Comparison of ENCODE assay signal across 8 cellular contexts in genomic region chr6:100880901-100881706, GRCh38. TPM values are rescaled to one million over a fixed set of nuclear protein-coding genes. Genes with fewer than 3 reads are reported as not detected.
A peak's percentile ranks its signal among the peaks of the same experiment; 100 is the strongest.
DNase-seq lines count a peak whose midpoint lies in the region; ATAC-seq, FAIRE-seq and TF ChIP-seq lines count a peak whose summit lies in the region.

TSS of gene ASCC3 (minus strand) at chr6:100881329. CDS start at chr6:100867997, 13,332 bp downstream.

- H3K9ac ChIP-seq in BLaER1, result peak within 1 kb of the TSS; percentile 86

- H3K27ac ChIP-seq in BLaER1, result peak within 1 kb of the TSS; percentile 85
- H3K27ac ChIP-seq in left lung, result peak within 1 kb of the TSS; percentile 88 to 94

- peaks cover 6% of the 10 kb centered on the region for H3K9me3 Mint-ChIP-seq in activated CD4-positive, alpha-beta T cell treated with anti-CD3 and anti-CD28 coated beads, Interleukin-2, amount 10 ng/mL, durations not matched to agents 24 days and 14 days

- TF ChIP-seq CTCF in left lung (IDR thresholded peaks at IDR 0.05), result no peak

- DNase-seq in GM19239 (ENCODE audit: insufficient read length, low spot score) (peak; percentile 71), NCI-H510A treated with DMSO at 0.1 percent for 48 hours (lab: John Stamatoyannopoulos, UW) (peak; percentile 65), cortex of kidney (lab: John Stamatoyannopoulos, UW) (peak; percentile 45), left lung (peak; percentile 96 to 99)
- peak; percentile 98 for DNase-seq in activated CD4-positive, alpha-beta T cell treated with anti-CD3 and anti-CD28 coated beads, Interleukin-2, amount 10 ng/mL, durations not matched to agents 24 days and 14 days
- DNase-seq in stimulated activated CD4-positive, alpha-beta T cell treated with anti-CD3 and anti-CD28 coated beads, Interleukin-2, amount 100 ng/mL, for 4 hours (ENCODE audit: low read depth), result peak; percentile 87

- intact Hi-C loops in activated CD4-positive, alpha-beta T cell treated with anti-CD3 and anti-CD28 coated beads, Interleukin-2, amount 10 ng/mL, durations not matched to agents 24 days and 14 days (cut with micrococcal nuclease), result loop anchor here (2.0 to 5.0 kb wide), 2 partner anchors 16 to 1359 kb away; no protein-coding TSS in a partner anchor
- intact Hi-C loops in left lung (cut with DNase I), result no loop called here

- ATAC-seq in HG03442 (IDR thresholded peaks at IDR 0.05; ENCODE audit: unreplicated experiment) (peak; percentile 95), left lung (peak; percentile 99)

- H3K27me3 Mint-ChIP-seq in activated CD4-positive, alpha-beta T cell treated with anti-CD3 and anti-CD28 coated beads, Interleukin-2, amount 10 ng/mL, durations not matched to agents 24 days and 14 days, result peaks cover 2% of the 10 kb centered on the region

- no peaks in the 10 kb centered on the region for H3K9me3 ChIP-seq in BLaER1
- H3K9me3 ChIP-seq in left lung, result no peaks in the 10 kb centered on the region

- H3K4me3 Mint-ChIP-seq in activated CD4-positive, alpha-beta T cell treated with anti-CD3 and anti-CD28 coated beads, Interleukin-2, amount 10 ng/mL, durations not matched to agents 24 days and 14 days, result peak within 1 kb of the TSS; percentile 100

- H3K36me3 Mint-ChIP-seq in activated CD4-positive, alpha-beta T cell treated with anti-CD3 and anti-CD28 coated beads, Interleukin-2, amount 10 ng/mL, durations not matched to agents 24 days and 14 days (ENCODE audit: low read depth), result peaks cover 21% of the 10 kb centered on the region

- H3K27me3 ChIP-seq in BLaER1 (no peaks in the 10 kb centered on the region), left lung (no peaks in the 10 kb centered on the region)

- H3K4me2 ChIP-seq in BLaER1, result peak within 1 kb of the TSS; percentile 90

- peaks cover 35% of the 10 kb centered on the region for H3K4me1 ChIP-seq in BLaER1
- peaks cover 4 to 39% of the 10 kb centered on the region in 2 donors for H3K4me1 ChIP-seq in left lung

- peak; percentile 89 for FAIRE-seq in GM19239 (lab: Jason Lieb, UNC)

- H4K20me1 ChIP-seq in BLaER1, result peaks cover 40% of the 10 kb centered on the region; the same call in 1 of the 2 replicates

- peaks cover 37% of the 10 kb centered on the region for H3K4me1 Mint-ChIP-seq in activated CD4-positive, alpha-beta T cell treated with anti-CD3 and anti-CD28 coated beads, Interleukin-2, amount 10 ng/mL, durations not matched to agents 24 days and 14 days

- H3K4me3 ChIP-seq in BLaER1 (peak within 1 kb of the TSS; percentile 92), left lung (peak within 1 kb of the TSS; percentile 82 to 92)

- H3K27ac Mint-ChIP-seq in activated CD4-positive, alpha-beta T cell treated with anti-CD3 and anti-CD28 coated beads, Interleukin-2, amount 10 ng/mL, durations not matched to agents 24 days and 14 days, result peak within 1 kb of the TSS; percentile 100

- H3K36me3 ChIP-seq in BLaER1 (0 out of 2 replicates have a peak, but pooled peaks cover under 1% of the 10 kb centered on the region), left lung (no peaks in the 10 kb centered on the region)

RNA-seq across cellular contexts. Expression of gene ASCC3, which starts in this region (rescaled TPM):
- total RNA-seq in activated CD4-positive, alpha-beta T cell treated with anti-CD3 and anti-CD28 coated beads, Interleukin-2, amount 10 ng/mL, durations not matched to agents 24 days and 14 days, result 65.6 and 68.9 TPM in 2 replicates
- 10 to 100 TPM; 43.0 to 43.2 TPM for total RNA-seq in left lung

Comparison
In these comparisons a context has a peak if more than half of its experiments do, and no peak if none do; other contexts are left out.
1. Peak in every context shown above with its lines: DNase-seq, ATAC-seq, H3K4me3 ChIP-seq and H3K27ac ChIP-seq.
2. DNase-seq: peak in every context shown above with its lines; median percentile 98 in activated CD4-positive, alpha-beta T cell treated with anti-CD3 and anti-CD28 coated beads, Interleukin-2, amount 10 ng/mL, durations not matched to agents 24 days and 14 days; 98 in left lung; 87 in stimulated activated CD4-positive, alpha-beta T cell treated with anti-CD3 and anti-CD28 coated beads, Interleukin-2, amount 100 ng/mL, for 4 hours; 71 in GM19239; 65 in NCI-H510A treated with DMSO at 0.1 percent for 48 hours; 45 in cortex of kidney.